ENCODE assay signal across 26 cellular contexts in genomic region chr1:8583031-8583430, GRCh38.
DNase-seq lines count a peak whose midpoint lies in the region; ATAC-seq, FAIRE-seq and TF ChIP-seq lines count a peak whose summit lies in the region.
"Had no signal": no experiment of that assay in that cellular context is flagged by ENCODE, and none has a peak within 500 bp of the region (broad histone marks: within the 10 kb centered on the region; RNA-seq: fewer than 3 reads in every experiment).

No MANE protein-coding gene starts in this region.

- TF ChIP-seq CTCF in GM23338 (conservative IDR thresholded peaks at IDR 0.05; ENCODE audit: low read depth in 2 of 2) (no peak), K562 (IDR thresholded peaks at IDR 0.05 in 2 of 3, conservative IDR thresholded peaks at IDR 0.05 in 1 of 3; ENCODE audit: insufficient read depth in 2 of 3, low read depth in 1 of 3, low read length in 3 of 3) (no peak), smooth muscle cell (IDR thresholded peaks at IDR 0.05; ENCODE audit: borderline replicate concordance, insufficient read depth, poor library complexity, severe bottlenecking) (no peak), prostate gland (IDR thresholded peaks at IDR 0.05) (no peak)

- H3K4ac ChIP-seq in mesendoderm (ENCODE audit: low read depth, low read length) = no peak overlapping the region

- H3F3A ChIP-seq in GM23338 (replicated peaks; ENCODE audit: low read depth) (no peaks in the 10 kb centered on the region), smooth muscle cell (ENCODE audit: low read depth) (peaks cover 12% of the 10 kb centered on the region)

- CTCF ChIA-PET in K562 (lab: Yijun Ruan, JAX; ENCODE audit: low intra/inter-chr PET ratio) = no interaction called here

- H3K9me1 ChIP-seq in K562 (ENCODE audit: control insufficient read depth, insufficient read depth, low read length) = peaks cover 4% of the 10 kb centered on the region

- H3K79me2 ChIP-seq in GM23338 (replicated peaks; ENCODE audit: insufficient read depth) (peaks cover 99% of the 10 kb centered on the region), K562 (ENCODE audit: control insufficient read depth, insufficient read depth, low read length) (peaks cover 19% of the 10 kb centered on the region; the same call in 2 of the 3 replicates), mesendoderm (ENCODE audit: control insufficient read depth, insufficient read depth, low read length) (peaks cover 18% of the 10 kb centered on the region), smooth muscle cell (ENCODE audit: low read depth) (peaks cover 81% of the 10 kb centered on the region)

- H3K27ac Mint-ChIP-seq in GM23338 = peak overlapping the region; percentile 5; the same call in 1 of the 2 replicates
- H3K27ac Mint-ChIP-seq: B cell; CD8-positive, alpha-beta T cell; HFFc6; IgD-negative memory B cell had no signal

- no peaks in the 10 kb centered on the region for H3K36me3 ChIP-seq in GM23338 (ENCODE audit: insufficient read depth)
- H3K36me3 ChIP-seq in K562 (ENCODE audit: control insufficient read depth, insufficient read depth, low read length) = no peaks in the 10 kb centered on the region; the same call in 2 of the 3 replicates
- H3K36me3 ChIP-seq in mesendoderm (ENCODE audit: control insufficient read depth, insufficient read depth, low read length) = no peaks in the 10 kb centered on the region
- no peaks in the 10 kb centered on the region for H3K36me3 ChIP-seq in smooth muscle cell (ENCODE audit: low read depth)
- H3K36me3 ChIP-seq in prostate gland = no peaks in the 10 kb centered on the region

- H3K9me2 ChIP-seq in GM23338 (ENCODE audit: insufficient read depth) = no peaks in the 10 kb centered on the region

- in situ Hi-C loops in K562 (cut with MboI) = no loop called here

- no peak overlapping the region for H2BK15ac ChIP-seq in mesendoderm (replicated peaks; ENCODE audit: low read depth)

- no peak overlapping the region for H3K56ac ChIP-seq in mesendoderm (ENCODE audit: low read length)

- no peak overlapping the region for H3K4me3 Mint-ChIP-seq in GM23338
- H3K4me3 Mint-ChIP-seq: B cell; CD8-positive, alpha-beta T cell; HFFc6; IgD-negative memory B cell had no signal

- H3K4me2 ChIP-seq in GM23338 (no peak overlapping the region), K562 (ENCODE audit: insufficient read depth, low read length) (no peak overlapping the region), mesendoderm (ENCODE audit: low read length) (no peak overlapping the region), smooth muscle cell (peak overlapping the region; percentile 43)

- H2AK5ac ChIP-seq in mesendoderm (ENCODE audit: low read length) = no peak overlapping the region

- peaks cover 6% of the 10 kb centered on the region for H3K27me3 Mint-ChIP-seq in GM23338 (ENCODE audit: insufficient read depth, low read depth, poor library complexity)
- H3K27me3 Mint-ChIP-seq: B cell, IgD-negative memory B cell had no signal

- no peak overlapping the region for H2AFZ ChIP-seq in GM23338
- no peak overlapping the region for H2AFZ ChIP-seq in K562 (ENCODE audit: low read depth, low read length)
- no peak overlapping the region for H2AFZ ChIP-seq in smooth muscle cell (ENCODE audit: low read depth)

- H4K20me1 ChIP-seq in GM23338 (replicated peaks; ENCODE audit: insufficient read depth) (peaks cover 49% of the 10 kb centered on the region), K562 (replicated peaks; ENCODE audit: control insufficient read depth, insufficient read depth, low read length) (0 out of 2 replicates have a peak, but pooled peaks cover 4% of the 10 kb centered on the region), smooth muscle cell (ENCODE audit: low read depth) (peaks cover 83% of the 10 kb centered on the region)

- H4K8ac ChIP-seq in mesendoderm (ENCODE audit: low read depth, low read length) = peak overlapping the region; percentile 39

- no peak overlapping the region for H3K9ac ChIP-seq in K562 (ENCODE audit: insufficient read depth in 1 of 2, low read depth in 2 of 2, low read length in 2 of 2)
- no peak overlapping the region for H3K9ac ChIP-seq in mesendoderm (ENCODE audit: low read length)
- no peak overlapping the region for H3K9ac ChIP-seq in smooth muscle cell (ENCODE audit: low read depth)

- TF ChIP-seq RAD21 in K562 (CRISPR knock-in tag; conservative IDR thresholded peaks at IDR 0.05 in 1 of 2, IDR thresholded peaks at IDR 0.05 in 1 of 2) = no peak

- TF ChIP-seq POLR2A in K562 (conservative IDR thresholded peaks at IDR 0.05) (no peak), prostate gland (IDR thresholded peaks at IDR 0.05) (no peak)

- DNase-seq in GM23338 (ENCODE audit: low spot score) = no peak
- DNase-seq in K562 (ENCODE audit: extremely low read depth in 1 of 4, low spot score in 3 of 4) = no peak
- no peak for DNase-seq in mesendoderm
- DNase-seq in smooth muscle cell (lab: John Stamatoyannopoulos, UW; ENCODE audit: unreplicated experiment) = no peak
- DNase-seq in prostate gland (ENCODE audit: low spot score) = no peak
- DNase-seq: Caco-2; CD8-positive, alpha-beta T cell; H7; HFFc6; NCI-H1048; NCI-H1417; NCI-H1694 treated with DMSO at 0.1 percent for 48 hours; NCI-H2081 treated with DMSO at 0.1 percent for 48 hours; NCI-H2171; NCI-H226; NCI-H510A; NCI-H69; SHP77 had no signal

- no TSS peak for BruUV-seq in K562 (replicated peaks; lab: Mats Ljungman, UMichigan)

- peaks cover 12% of the 10 kb centered on the region for H3K79me1 ChIP-seq in mesendoderm (ENCODE audit: low read length)

- TF ChIP-seq EP300 in K562 (IDR thresholded peaks at IDR 0.05; ENCODE audit: low read length) = no peak

- H3K23ac ChIP-seq in mesendoderm (ENCODE audit: low read length) = no peak overlapping the region

- H2BK5ac ChIP-seq in mesendoderm (ENCODE audit: low read length) = no peak overlapping the region

- FAIRE-seq in K562 (lab: Jason Lieb, UNC) = peak; percentile 19
- FAIRE-seq: GM12878 had no signal

- no peak for ATAC-seq in GM23338
- no peak for ATAC-seq in K562
- no peak for ATAC-seq in HG03457 (IDR thresholded peaks at IDR 0.05; ENCODE audit: unreplicated experiment)
- ATAC-seq in HG02588 (IDR thresholded peaks at IDR 0.05; ENCODE audit: unreplicated experiment) = no peak
- ATAC-seq: CD8-positive, alpha-beta T cell; GM12878; Panc1 had no signal

- H3K4me3 ChIP-seq in GM23338 (no peak overlapping the region), K562 (no peak overlapping the region), mesendoderm (ENCODE audit: low read length) (no peak overlapping the region), smooth muscle cell (no peak overlapping the region), prostate gland (no peak overlapping the region)
- H3K4me3 ChIP-seq: GM12878 had no signal

- peaks cover 26% of the 10 kb centered on the region for H3K4me1 ChIP-seq in GM23338 (ENCODE audit: insufficient read depth)
- no peaks in the 10 kb centered on the region; a peak in 1 of 5 replicates for H3K4me1 ChIP-seq in K562 (replicated peaks in 1 of 2; ENCODE audit: control insufficient read depth in 2 of 2, insufficient read depth in 2 of 2, low read length in 2 of 2)
- H3K4me1 ChIP-seq in mesendoderm (ENCODE audit: control insufficient read depth, low read depth, low read length) = peaks cover 11% of the 10 kb centered on the region
- H3K4me1 ChIP-seq in smooth muscle cell (ENCODE audit: low read depth) = peaks cover 48% of the 10 kb centered on the region
- no peaks in the 10 kb centered on the region for H3K4me1 ChIP-seq in prostate gland (replicated peaks)
- H3K4me1 ChIP-seq: Caco-2 had no signal

- no peak overlapping the region for H3K18ac ChIP-seq in mesendoderm (ENCODE audit: low read length)

- H2BK120ac ChIP-seq in mesendoderm (ENCODE audit: low read depth, low read length) = no peak overlapping the region

- WGBS in K562 (ENCODE audit: insufficient coverage, low coverage, missing lambda C conversion rate) = 61% methylated on average over 3 of the region's 3 CpGs
- no CpG with 5 or more reads among the region's 3 CpGs for WGBS in mesendoderm (ENCODE audit: extremely low coverage, insufficient coverage, low lambda C conversion rate)
- 16% methylated on average over 3 of the region's 3 CpGs for WGBS in smooth muscle cell (ENCODE audit: low lambda C conversion rate)
- 85% methylated on average over 3 of the region's 3 CpGs for WGBS in prostate gland

- H3K9me3 Mint-ChIP-seq in GM23338 = no peaks in the 10 kb centered on the region
- H3K9me3 Mint-ChIP-seq: CD8-positive, alpha-beta T cell; HFFc6; IgD-negative memory B cell had no signal

- H4K5ac ChIP-seq in mesendoderm (ENCODE audit: low read length) = no peak overlapping the region

- peaks cover 48% of the 10 kb centered on the region for H3K4me1 Mint-ChIP-seq in GM23338

- peak overlapping the region; percentile 11; the same call in 1 of the 2 replicates for H3K27ac ChIP-seq in GM23338 (ENCODE audit: low read depth)
- no peak overlapping the region for H3K27ac ChIP-seq in K562 (ENCODE audit: extremely low read depth, low read depth, low read length)
- no peak overlapping the region for H3K27ac ChIP-seq in mesendoderm (ENCODE audit: low read depth, low read length)
- peak overlapping the region; percentile 78 for H3K27ac ChIP-seq in smooth muscle cell (ENCODE audit: low read depth)
- no peak overlapping the region for H3K27ac ChIP-seq in prostate gland
- H3K27ac ChIP-seq: C4-2B, RWPE1 had no signal

- H3K27me3 ChIP-seq in GM23338 (ENCODE audit: insufficient read depth) = no peaks in the 10 kb centered on the region
- no peaks in the 10 kb centered on the region for H3K27me3 ChIP-seq in K562 (ENCODE audit: control insufficient read depth in 2 of 2, insufficient read depth in 2 of 2, low read length in 2 of 2)
- H3K27me3 ChIP-seq in mesendoderm (ENCODE audit: insufficient read depth, low read length, poor library complexity) = no peaks in the 10 kb centered on the region
- no peaks in the 10 kb centered on the region for H3K27me3 ChIP-seq in smooth muscle cell (ENCODE audit: low read depth)
- H3K27me3 ChIP-seq in prostate gland (replicated peaks; ENCODE audit: insufficient read depth) = no peaks in the 10 kb centered on the region

- POLR2A ChIA-PET in K562 (lab: Yijun Ruan, JAX) = interaction anchor here (0.6 to 1.1 kb wide), 2 partner anchors 24 to 292 kb away, joined by 3 to 5 read pairs; no protein-coding TSS in a partner anchor

- H3K9me3 ChIP-seq in K562 (replicated peaks; ENCODE audit: control insufficient read depth, insufficient read depth, low read depth, low read length) (no peaks in the 10 kb centered on the region), smooth muscle cell (replicated peaks; ENCODE audit: low read depth) (no peaks in the 10 kb centered on the region), prostate gland (no peaks in the 10 kb centered on the region)
- H3K9me3 ChIP-seq: Caco-2 had no signal

- intact Hi-C loops in K562 (cut with micrococcal nuclease) = no loop called here
- intact Hi-C loops in prostate gland (cut with DNase I) = no loop called here

- H3K36me3 Mint-ChIP-seq in GM23338 (ENCODE audit: low read depth) = no peaks in the 10 kb centered on the region
- H3K36me3 Mint-ChIP-seq: IgD-negative memory B cell had no signal

TF ChIP-seq in GM23338, 12 proteins besides CTCF, POLR2A, EP300 and RAD21 (continues in another document):
- no peak for TF ChIP-seq EZH2 (IDR thresholded peaks at IDR 0.05; ENCODE audit: low read depth, unreplicated experiment)
- no peak for TF ChIP-seq ZNF331 (CRISPR knock-in tag; IDR thresholded peaks at IDR 0.05; ENCODE audit: low read depth)

TF ChIP-seq in K562, 482 proteins besides CTCF, POLR2A, EP300 and RAD21 (continues in another document):
- no peak for TF ChIP-seq GABPB2 (CRISPR knock-in tag; conservative IDR thresholded peaks at IDR 0.05)
- TF ChIP-seq SMARCA4 (IDR thresholded peaks at IDR 0.05) = no peak
- peak; percentile 44 for TF ChIP-seq ZNF316 (IDR thresholded peaks at IDR 0.05)

Comparison
In these comparisons a context has a peak if more than half of its experiments do, and no peak if none do; other contexts are left out.
1. H3K27ac ChIP-seq: peak in GM23338 (single experiment) and smooth muscle cell (single experiment); none in K562 (single experiment), mesendoderm (single experiment) and prostate gland (0 of 2).